ENCODE assay signal across 8 cellular contexts in genomic region chr1:173866462-173866861, GRCh38. TPM values are rescaled to one million over a fixed set of nuclear protein-coding genes. Genes with fewer than 3 reads are reported as not detected.
DNase-seq lines count a peak whose midpoint lies in the region; ATAC-seq, FAIRE-seq and TF ChIP-seq lines count a peak whose summit lies in the region.

No MANE protein-coding gene starts in this region.

- peaks cover 17 to 32% of the 10 kb centered on the region in 2 experiments for H3K4me1 ChIP-seq in K562 (replicated peaks in 1 of 2; ENCODE audit: control insufficient read depth in 2 of 2, insufficient read depth in 2 of 2, low read length in 2 of 2)
- H3K4me1 ChIP-seq in mesenchymal stem cell (ENCODE audit: control insufficient read depth, insufficient read depth, low read depth, low read length) = no peaks in the 10 kb centered on the region

- H4K91ac ChIP-seq in mesenchymal stem cell (ENCODE audit: low read length) = no peak overlapping the region

- H4K8ac ChIP-seq in mesenchymal stem cell (ENCODE audit: low read length) = no peak overlapping the region

- intact Hi-C loops in K562 (cut with micrococcal nuclease) = loop anchor here (5.0 kb wide), 1 partner anchor 389 kb away; the partner anchor contains the start of gene PRDX6
- intact Hi-C loops in left colon (cut with DNase I, micrococcal nuclease) = no loop called here

- 0% methylated on average over 1 of the region's 1 CpG for WGBS in K562 (ENCODE audit: insufficient coverage, low coverage, missing lambda C conversion rate)
- WGBS in mesenchymal stem cell = 0% methylated on average over 1 of the region's 1 CpG

- H3K79me2 ChIP-seq in K562 (ENCODE audit: control insufficient read depth, insufficient read depth, low read length) = peaks cover 76% of the 10 kb centered on the region

- no peak overlapping the region for H3K23ac ChIP-seq in mesenchymal stem cell (ENCODE audit: low read length in 2 of 2)

- no peak overlapping the region for H2BK12ac ChIP-seq in mesenchymal stem cell (ENCODE audit: low read length in 2 of 2)

- H3K27me3 ChIP-seq in AG04450 (ENCODE audit: control insufficient read depth, insufficient read depth, low read length) (no peaks in the 10 kb centered on the region), K562 (ENCODE audit: control insufficient read depth in 2 of 2, insufficient read depth in 2 of 2, low read length in 2 of 2) (no peaks in the 10 kb centered on the region; a peak in 1 of 5 replicates), mesenchymal stem cell (ENCODE audit: control insufficient read depth in 1 of 2, insufficient read depth in 1 of 2, low read length in 2 of 2) (no peaks in the 10 kb centered on the region)

- no peak overlapping the region for H3K4ac ChIP-seq in mesenchymal stem cell (ENCODE audit: low read depth in 1 of 2, low read length in 2 of 2)

- no peak overlapping the region for H3K18ac ChIP-seq in mesenchymal stem cell (ENCODE audit: low read depth in 1 of 2, low read length in 2 of 2)

- no peak for TF ChIP-seq EP300 in K562 (IDR thresholded peaks at IDR 0.05; ENCODE audit: low read length)

- no peak for FAIRE-seq in K562 (lab: Jason Lieb, UNC)

- H3K27ac ChIP-seq in AG04450 (ENCODE audit: low read depth, low read length) (no peak overlapping the region), K562 (ENCODE audit: extremely low read depth, low read depth, low read length) (peak overlapping the region; percentile 95), mesenchymal stem cell (ENCODE audit: low read length, poor library complexity, severe bottlenecking) (peak overlapping the region; percentile 45)

- peaks cover 47% of the 10 kb centered on the region for H4K20me1 ChIP-seq in K562 (replicated peaks; ENCODE audit: control insufficient read depth, insufficient read depth, low read length)

- H3K9ac ChIP-seq in K562 (ENCODE audit: insufficient read depth in 1 of 2, low read depth in 2 of 2, low read length in 2 of 2) = peak overlapping the region; percentile 92 to 97
- peak overlapping the region; percentile 92 for H3K9ac ChIP-seq in mesenchymal stem cell (ENCODE audit: low read length)

- H3K14ac ChIP-seq in mesenchymal stem cell (ENCODE audit: low read length in 2 of 2) = no peak overlapping the region

- no peak overlapping the region for H2BK5ac ChIP-seq in mesenchymal stem cell (ENCODE audit: low read depth, low read length, poor library complexity, severe bottlenecking)

- no peak for TF ChIP-seq CTCF in AG04450 (IDR thresholded peaks at IDR 0.05; ENCODE audit: low read depth, low read length)
- TF ChIP-seq CTCF in K562 (IDR thresholded peaks at IDR 0.05 in 2 of 3, conservative IDR thresholded peaks at IDR 0.05 in 1 of 3; ENCODE audit: insufficient read depth in 2 of 3, low read depth in 1 of 3, low read length in 3 of 3) = no peak

- no TSS peak for BruUV-seq in K562 (replicated peaks; lab: Mats Ljungman, UMichigan)

- H3K9me1 ChIP-seq in K562 (ENCODE audit: control insufficient read depth, insufficient read depth, low read length) = peaks cover 2% of the 10 kb centered on the region

- no peak overlapping the region for H2BK120ac ChIP-seq in mesenchymal stem cell (ENCODE audit: low read depth, low read length)

- no peak overlapping the region for H2AK5ac ChIP-seq in mesenchymal stem cell (ENCODE audit: low read length, severe bottlenecking)

- H2AFZ ChIP-seq in K562 (ENCODE audit: low read depth, low read length) (no peak overlapping the region), mesenchymal stem cell (ENCODE audit: low read depth, low read length) (no peak overlapping the region)

- no peaks in the 10 kb centered on the region for H3K9me3 ChIP-seq in AG04450 (ENCODE audit: control insufficient read depth, insufficient read depth, low read length)
- no peaks in the 10 kb centered on the region for H3K9me3 ChIP-seq in K562 (replicated peaks; ENCODE audit: control insufficient read depth, insufficient read depth, low read depth, low read length)
- H3K9me3 ChIP-seq in mesenchymal stem cell (ENCODE audit: control insufficient read depth, low read length) = no peaks in the 10 kb centered on the region

- TF ChIP-seq RAD21 in K562 (CRISPR knock-in tag; conservative IDR thresholded peaks at IDR 0.05 in 1 of 2, IDR thresholded peaks at IDR 0.05 in 1 of 2) = no peak

- no peak overlapping the region for H2BK15ac ChIP-seq in mesenchymal stem cell (ENCODE audit: low read depth, poor library complexity, severe bottlenecking)

- H3K4me3 ChIP-seq in AG04450 (ENCODE audit: low read depth, low read length) (peak overlapping the region; percentile 95), K562 (peak overlapping the region; percentile 86), mesenchymal stem cell (ENCODE audit: insufficient read depth in 1 of 2, low read depth in 1 of 2, low read length in 2 of 2) (peak overlapping the region; percentile 18 to 91)

- H3K36me3 ChIP-seq in K562 (ENCODE audit: control insufficient read depth, insufficient read depth, low read length) (peaks cover 58% of the 10 kb centered on the region), mesenchymal stem cell (ENCODE audit: control insufficient read depth in 1 of 2, insufficient read depth in 2 of 2, low read depth in 1 of 2, low read length in 2 of 2) (peaks cover 28 to 67% of the 10 kb centered on the region in 2 experiments)

- H3K79me1 ChIP-seq in mesenchymal stem cell (replicated peaks; ENCODE audit: low read length, poor library complexity, severe bottlenecking) = peaks cover 16% of the 10 kb centered on the region

- DNase-seq in AG04450 (ENCODE audit: low read depth, low spot score) (no peak), HT1080 (ENCODE audit: low read depth) (peak; percentile 17), K562 (ENCODE audit: extremely low read depth in 1 of 4, low spot score in 3 of 4) (peak in 1 of 4 experiments; percentile 44), mesenchymal stem cell (no peak), cortex of kidney (lab: John Stamatoyannopoulos, UW) (no peak), NCI-H748 treated with DMSO at 0.1 percent for 48 hours (lab: John Stamatoyannopoulos, UW) (no peak), left colon (no peak)
- no peak for DNase-seq in activated CD4-positive, alpha-beta T cell treated with anti-CD3 and anti-CD28 coated beads for 4 hours

- in situ Hi-C loops in K562 (cut with MboI) = no loop called here

- POLR2A ChIA-PET in AG04450 (lab: Yijun Ruan, JAX) (interaction anchor here (0.5 to 2.0 kb wide), 5 partner anchors 9 to 58 kb away, joined by 3 to 32 read pairs (median 6); partner anchors contain the start of gene DARS2), K562 (lab: Yijun Ruan, JAX) (interaction anchor here (1.1 to 9.7 kb wide), 9 partner anchors 13 to 436 kb away, joined by 3 to 183 read pairs (median 19); partner anchors contain the start of genes CENPL and DARS2)

- ATAC-seq in K562 (no peak), left colon (no peak)

- CTCF ChIA-PET in AG04450 (lab: Charles Lee) = no interaction called here
- CTCF ChIA-PET in K562 (lab: Yijun Ruan, JAX; ENCODE audit: low intra/inter-chr PET ratio) = no interaction called here

- peak overlapping the region; percentile 100 for H3K4me2 ChIP-seq in K562 (ENCODE audit: insufficient read depth, low read length)
- peak overlapping the region; percentile 79 for H3K4me2 ChIP-seq in mesenchymal stem cell (ENCODE audit: low read length, poor library complexity, severe bottlenecking)

- TF ChIP-seq POLR2A in K562 (conservative IDR thresholded peaks at IDR 0.05) = peak; percentile 29

RNA-seq across cellular contexts. Expression of gene GAS5, which starts 1.3 kb away (rescaled TPM):
- polyA plus RNA-seq in AG04450 (2011; rRNA removed) (976 and 1,191 TPM in 2 replicates), K562 (2011; rRNA removed) (1,860 and 2,716 TPM in 2 replicates), K562 (2014; fragmentation: Illumina TruSeq; extraction: Trizol) (986 and 1,046 TPM in 2 replicates), K562 (2014; fragmentation: Nextera tagmentation; extraction: Ambion mirVana) (1,000 to 10,000 TPM in 1 of 2 experiments, 100 to 1,000 TPM in 1; 891 to 1,006 TPM), K562 (2014; rRNA removed) (1,150 and 1,154 TPM in 2 replicates)
- 328 and 397 TPM in 2 replicates for polyA minus RNA-seq in AG04450 (2011; rRNA and poly(A)+ RNA removed)
- total RNA-seq in HT1080 (2014; rRNA removed; shearing (Covaris generic)) = 409 and 619 TPM in 2 replicates
- 558 and 567 TPM in 2 replicates for polyA plus RNA-seq in HT1080 (2015; cell fraction: cytosol; rRNA removed)
- polyA plus RNA-seq in HT1080 (2015; cell fraction: nucleus; rRNA removed) = 1,555 and 1,779 TPM in 2 replicates
- 3,291 and 4,051 TPM in 2 replicates for total RNA-seq in K562 (2011; cell fraction: chromatin; rRNA removed; ENCODE audit: low replicate concordance)
- total RNA-seq in K562 (2011; cell fraction: nucleolus; rRNA removed) = 2,385 and 2,511 TPM in 2 replicates
- 3,147 and 3,351 TPM in 2 replicates for total RNA-seq in K562 (2011; cell fraction: nucleoplasm; rRNA removed)
- total RNA-seq in K562 (2014; rRNA removed) (547 and 565 TPM in 2 replicates), K562 (2014; rRNA removed; fragmentation: Illumina TruSeq; extraction: Trizol) (1,258 and 1,263 TPM in 2 replicates), K562 (2015; rRNA removed; fragmentation: Illumina TruSeq; extraction: Trizol) (875 and 924 TPM in 2 replicates), K562 (2021) (775 and 809 TPM in 2 replicates), left colon (100 to 1,000 TPM; 241 to 261 TPM)
- polyA plus RNA-seq in K562 (2011; cell fraction: cytosol; rRNA removed) = 538 and 2,020 TPM in 2 replicates
- 1,867 and 3,313 TPM in 2 replicates for polyA plus RNA-seq in K562 (2011; cell fraction: nucleus; rRNA removed)
- polyA plus RNA-seq in K562 (2012) = 995 and 1,637 TPM in 2 replicates
- 1,267 and 1,500 TPM in 2 replicates for polyA minus RNA-seq in K562 (2011; rRNA and poly(A)+ RNA removed)
- 631 and 789 TPM in 2 replicates for polyA minus RNA-seq in K562 (2011; cell fraction: cytosol; rRNA and poly(A)+ RNA removed)
- polyA minus RNA-seq in K562 (2011; cell fraction: nucleus; rRNA and poly(A)+ RNA removed) = 1,499 and 2,416 TPM in 2 replicates
- 541 TPM for polyA plus RNA-seq in mesenchymal stem cell (2013, experiment 1 of 2)
- 551 TPM for polyA plus RNA-seq in mesenchymal stem cell (2013, experiment 2 of 2)

RNA-seq across cellular contexts. Expression of gene ZBTB37, which starts 1.7 kb away (rescaled TPM):
- 2.4 and 2.8 TPM in 2 replicates for polyA plus RNA-seq in AG04450 (2011; rRNA removed)
- polyA minus RNA-seq in AG04450 (2011; rRNA and poly(A)+ RNA removed) = 13.7 and 15.4 TPM in 2 replicates
- total RNA-seq in HT1080 (2014; rRNA removed; shearing (Covaris generic)) = 3.6 and 3.8 TPM in 2 replicates
- 1.4 and 1.6 TPM in 2 replicates for polyA plus RNA-seq in HT1080 (2015; cell fraction: cytosol; rRNA removed)
- polyA plus RNA-seq in HT1080 (2015; cell fraction: nucleus; rRNA removed) = 5.9 and 8.1 TPM in 2 replicates
- total RNA-seq in K562 (2011; cell fraction: chromatin; rRNA removed; ENCODE audit: low replicate concordance) = 16.8 and 28.1 TPM in 2 replicates
- total RNA-seq in K562 (2011; cell fraction: nucleolus; rRNA removed) = 4.8 and 7.9 TPM in 2 replicates
- total RNA-seq in K562 (2011; cell fraction: nucleoplasm; rRNA removed) = 16.1 and 25.3 TPM in 2 replicates
- 5.3 and 5.4 TPM in 2 replicates for total RNA-seq in K562 (2014; rRNA removed)
- 13.9 and 15.2 TPM in 2 replicates for total RNA-seq in K562 (2014; rRNA removed; fragmentation: Illumina TruSeq; extraction: Trizol)
- total RNA-seq in K562 (2015; rRNA removed; fragmentation: Illumina TruSeq; extraction: Trizol) = 10.9 and 11.6 TPM in 2 replicates
- 10.2 and 10.5 TPM in 2 replicates for total RNA-seq in K562 (2021)
- 6.7 and 8.2 TPM in 2 replicates for polyA plus RNA-seq in K562 (2011; rRNA removed)
- polyA plus RNA-seq in K562 (2011; cell fraction: cytosol; rRNA removed) = 2.1 and 4.0 TPM in 2 replicates
- polyA plus RNA-seq in K562 (2011; cell fraction: nucleus; rRNA removed) = 9.4 and 12.8 TPM in 2 replicates
- 2.3 and 3.8 TPM in 2 replicates for polyA plus RNA-seq in K562 (2012)
- polyA plus RNA-seq in K562 (2014; fragmentation: Illumina TruSeq; extraction: Trizol) = 4.3 and 5.1 TPM in 2 replicates
- 1 to 10 TPM; 1.3 TPM for polyA plus RNA-seq in K562 (2014; fragmentation: Nextera tagmentation; extraction: Ambion mirVana)
- 3.7 and 3.8 TPM in 2 replicates for polyA plus RNA-seq in K562 (2014; rRNA removed)
- polyA minus RNA-seq in K562 (2011; rRNA and poly(A)+ RNA removed) = 22.3 and 30.3 TPM in 2 replicates
- polyA minus RNA-seq in K562 (2011; cell fraction: cytosol; rRNA and poly(A)+ RNA removed) = 6.2 TPM in 2 replicates
- 9.8 and 22.7 TPM in 2 replicates for polyA minus RNA-seq in K562 (2011; cell fraction: nucleus; rRNA and poly(A)+ RNA removed)
- 1.6 TPM for polyA plus RNA-seq in mesenchymal stem cell (2013, experiment 1 of 2)
- 1.5 TPM for polyA plus RNA-seq in mesenchymal stem cell (2013, experiment 2 of 2)
- total RNA-seq in left colon = 1 to 10 TPM; 7.1 to 8.4 TPM

RNA-seq across cellular contexts. Expression of gene CENPL, which starts 41.8 kb away (rescaled TPM):
- 5.8 and 8.7 TPM in 2 replicates for polyA plus RNA-seq in AG04450 (2011; rRNA removed)
- polyA minus RNA-seq in AG04450 (2011; rRNA and poly(A)+ RNA removed) = 4.0 and 9.5 TPM in 2 replicates
- total RNA-seq in HT1080 (2014; rRNA removed; shearing (Covaris generic)) = 24.8 and 28.0 TPM in 2 replicates
- 17.0 and 18.3 TPM in 2 replicates for polyA plus RNA-seq in HT1080 (2015; cell fraction: cytosol; rRNA removed)
- polyA plus RNA-seq in HT1080 (2015; cell fraction: nucleus; rRNA removed) = 14.8 and 14.9 TPM in 2 replicates
- total RNA-seq in K562 (2011; cell fraction: chromatin; rRNA removed; ENCODE audit: low replicate concordance) = 55.6 and 91.7 TPM in 2 replicates
- total RNA-seq in K562 (2011; cell fraction: nucleolus; rRNA removed) = 26.7 and 33.0 TPM in 2 replicates
- 48.5 and 58.8 TPM in 2 replicates for total RNA-seq in K562 (2011; cell fraction: nucleoplasm; rRNA removed)
- 30.7 and 38.6 TPM in 2 replicates for total RNA-seq in K562 (2014; rRNA removed)
- 50.4 and 56.9 TPM in 2 replicates for total RNA-seq in K562 (2014; rRNA removed; fragmentation: Illumina TruSeq; extraction: Trizol)
- 48.8 and 52.7 TPM in 2 replicates for total RNA-seq in K562 (2015; rRNA removed; fragmentation: Illumina TruSeq; extraction: Trizol)
- 33.6 and 34.9 TPM in 2 replicates for total RNA-seq in K562 (2021)
- polyA plus RNA-seq in K562 (2011; rRNA removed) = 34.2 and 46.3 TPM in 2 replicates
- polyA plus RNA-seq in K562 (2011; cell fraction: cytosol; rRNA removed) = 13.0 and 22.3 TPM in 2 replicates
- 10.0 and 17.6 TPM in 2 replicates for polyA plus RNA-seq in K562 (2011; cell fraction: nucleus; rRNA removed)
- 22.7 and 25.9 TPM in 2 replicates for polyA plus RNA-seq in K562 (2012)
- 40.5 and 40.9 TPM in 2 replicates for polyA plus RNA-seq in K562 (2014; fragmentation: Illumina TruSeq; extraction: Trizol)
- 10 to 100 TPM; 37.0 to 39.7 TPM for polyA plus RNA-seq in K562 (2014; fragmentation: Nextera tagmentation; extraction: Ambion mirVana)
- 33.0 and 33.3 TPM in 2 replicates for polyA plus RNA-seq in K562 (2014; rRNA removed)
- 54.0 and 57.9 TPM in 2 replicates for polyA minus RNA-seq in K562 (2011; rRNA and poly(A)+ RNA removed)
- polyA minus RNA-seq in K562 (2011; cell fraction: cytosol; rRNA and poly(A)+ RNA removed) = 18.7 and 28.5 TPM in 2 replicates
- polyA minus RNA-seq in K562 (2011; cell fraction: nucleus; rRNA and poly(A)+ RNA removed) = 21.8 and 34.4 TPM in 2 replicates
- polyA plus RNA-seq in mesenchymal stem cell (2013, experiment 1 of 2) = 5.0 TPM
- polyA plus RNA-seq in mesenchymal stem cell (2013, experiment 2 of 2) = 5.5 TPM
- 1 to 10 TPM; 3.2 to 6.8 TPM for total RNA-seq in left colon

RNA-seq across cellular contexts. Expression of gene DARS2, which starts 42.0 kb away (rescaled TPM):
- polyA plus RNA-seq in AG04450 (2011; rRNA removed) (20.2 and 25.1 TPM in 2 replicates), K562 (2011; rRNA removed) (47.7 and 94.4 TPM in 2 replicates), K562 (2014; fragmentation: Illumina TruSeq; extraction: Trizol) (77.7 and 96.7 TPM in 2 replicates), K562 (2014; fragmentation: Nextera tagmentation; extraction: Ambion mirVana) (10 to 100 TPM; 55.4 to 74.8 TPM), K562 (2014; rRNA removed) (50.5 and 53.0 TPM in 2 replicates)
- 17.7 and 19.5 TPM in 2 replicates for polyA minus RNA-seq in AG04450 (2011; rRNA and poly(A)+ RNA removed)
- 51.1 and 60.6 TPM in 2 replicates for total RNA-seq in HT1080 (2014; rRNA removed; shearing (Covaris generic))
- 67.7 and 78.8 TPM in 2 replicates for polyA plus RNA-seq in HT1080 (2015; cell fraction: cytosol; rRNA removed)
- 179 and 182 TPM in 2 replicates for polyA plus RNA-seq in HT1080 (2015; cell fraction: nucleus; rRNA removed)
- 46.6 and 61.0 TPM in 2 replicates for total RNA-seq in K562 (2011; cell fraction: chromatin; rRNA removed; ENCODE audit: low replicate concordance)
- total RNA-seq in K562 (2011; cell fraction: nucleolus; rRNA removed) = 32.0 and 32.5 TPM in 2 replicates
- 41.5 and 49.3 TPM in 2 replicates for total RNA-seq in K562 (2011; cell fraction: nucleoplasm; rRNA removed)
- total RNA-seq in K562 (2014; rRNA removed) (36.4 and 45.0 TPM in 2 replicates), K562 (2014; rRNA removed; fragmentation: Illumina TruSeq; extraction: Trizol) (78.6 and 86.3 TPM in 2 replicates), K562 (2015; rRNA removed; fragmentation: Illumina TruSeq; extraction: Trizol) (64.6 and 68.6 TPM in 2 replicates), K562 (2021) (59.0 and 62.3 TPM in 2 replicates), left colon (10 to 100 TPM; 24.3 to 27.4 TPM)
- polyA plus RNA-seq in K562 (2011; cell fraction: cytosol; rRNA removed) = 34.3 and 34.7 TPM in 2 replicates
- polyA plus RNA-seq in K562 (2011; cell fraction: nucleus; rRNA removed) = 26.0 and 33.0 TPM in 2 replicates
- polyA plus RNA-seq in K562 (2012) = 43.5 and 51.0 TPM in 2 replicates
- polyA minus RNA-seq in K562 (2011; rRNA and poly(A)+ RNA removed) = 68.5 and 99.9 TPM in 2 replicates
- polyA minus RNA-seq in K562 (2011; cell fraction: cytosol; rRNA and poly(A)+ RNA removed) = 27.6 and 48.7 TPM in 2 replicates
- 27.9 and 34.5 TPM in 2 replicates for polyA minus RNA-seq in K562 (2011; cell fraction: nucleus; rRNA and poly(A)+ RNA removed)
- polyA plus RNA-seq in mesenchymal stem cell (2013, experiment 1 of 2) = 14.4 TPM
- 13.3 TPM for polyA plus RNA-seq in mesenchymal stem cell (2013, experiment 2 of 2)

RNA-seq across cellular contexts. Expression of gene SERPINC1, which starts 50.7 kb away (rescaled TPM):
- polyA plus RNA-seq in AG04450 (2011; rRNA removed) (0.09 and 0.16 TPM in 2 replicates), K562 (2011; rRNA removed) (0.07 and 0.45 TPM in 2 replicates), K562 (2014; fragmentation: Illumina TruSeq; extraction: Trizol) (0.58 and 0.77 TPM in 2 replicates), K562 (2014; fragmentation: Nextera tagmentation; extraction: Ambion mirVana) (under 1 TPM; 0.35 to 0.67 TPM), K562 (2014; rRNA removed) (0.50 TPM in 1 of 2 replicates, not detected in the other)
- polyA minus RNA-seq in AG04450 (2011; rRNA and poly(A)+ RNA removed) = not detected in 2 replicates
- not detected in 2 replicates for total RNA-seq in HT1080 (2014; rRNA removed; shearing (Covaris generic))
- not detected in 2 replicates for polyA plus RNA-seq in HT1080 (2015; cell fraction: cytosol; rRNA removed)
- not detected in 2 replicates for polyA plus RNA-seq in HT1080 (2015; cell fraction: nucleus; rRNA removed)
- total RNA-seq in K562 (2011; cell fraction: chromatin; rRNA removed; ENCODE audit: low replicate concordance) = 0.30 TPM in 1 of 2 replicates, not detected in the other
- total RNA-seq in K562 (2011; cell fraction: nucleolus; rRNA removed) = 0.33 and 0.39 TPM in 2 replicates
- 0.59 TPM in 1 of 2 replicates, not detected in the other for total RNA-seq in K562 (2011; cell fraction: nucleoplasm; rRNA removed)
- total RNA-seq in K562 (2014; rRNA removed) (0.20 and 0.50 TPM in 2 replicates), K562 (2014; rRNA removed; fragmentation: Illumina TruSeq; extraction: Trizol) (0.25 and 0.38 TPM in 2 replicates), K562 (2015; rRNA removed; fragmentation: Illumina TruSeq; extraction: Trizol) (1.2 and 1.6 TPM in 2 replicates), K562 (2021) (0.62 and 1.1 TPM in 2 replicates), left colon (under 1 TPM in 1 of 2 donors, not detected in 1; 0.49 TPM)
- polyA plus RNA-seq in K562 (2011; cell fraction: cytosol; rRNA removed) = 0.10 TPM in 1 of 2 replicates, not detected in the other
- 0.21 and 0.49 TPM in 2 replicates for polyA plus RNA-seq in K562 (2011; cell fraction: nucleus; rRNA removed)
- polyA plus RNA-seq in K562 (2012) = 0.35 and 27.1 TPM in 2 replicates
- polyA minus RNA-seq in K562 (2011; rRNA and poly(A)+ RNA removed) = 0.11 and 0.33 TPM in 2 replicates
- not detected in 2 replicates for polyA minus RNA-seq in K562 (2011; cell fraction: cytosol; rRNA and poly(A)+ RNA removed)
- polyA minus RNA-seq in K562 (2011; cell fraction: nucleus; rRNA and poly(A)+ RNA removed) = 0.33 TPM in 1 of 2 replicates, not detected in the other
- 0.06 TPM for polyA plus RNA-seq in mesenchymal stem cell (2013, experiment 1 of 2)
- not detected for polyA plus RNA-seq in mesenchymal stem cell (2013, experiment 2 of 2)
